19 cellular contexts compared by ENCODE assay signal in genomic region chr12:24894869-24895268, GRCh38. TPM values are rescaled to one million over a fixed set of nuclear protein-coding genes. Genes with fewer than 3 reads are reported as not detected.
"Had no signal": no experiment of that assay in that cellular context is flagged by ENCODE, and none has a peak within 500 bp of the region (broad histone marks: within the 10 kb centered on the region; RNA-seq: fewer than 3 reads in every experiment).

No MANE protein-coding gene starts in this region.

- H3K36me3 ChIP-seq: gastroesophageal sphincter, left ventricle myocardium inferior, neutrophil, suprapubic skin, transverse colon had no signal

- H3K27me3 ChIP-seq: body of pancreas, gastroesophageal sphincter, neutrophil, suprapubic skin, transverse colon had no signal

- H3K9me3 ChIP-seq: body of pancreas, gastroesophageal sphincter, heart right ventricle, left ventricle myocardium inferior, neutrophil, suprapubic skin, transverse colon had no signal

- H3K4me3 ChIP-seq: body of pancreas, gastroesophageal sphincter, heart right ventricle, left ventricle myocardium inferior, suprapubic skin, transverse colon had no signal

- H3K27ac ChIP-seq: gastroesophageal sphincter, heart right ventricle, left ventricle myocardium inferior, neutrophil, suprapubic skin, transverse colon, VCaP had no signal

- FAIRE-seq: colon had no signal

- H3K4me1 ChIP-seq: gastroesophageal sphincter, left ventricle myocardium inferior, suprapubic skin, transverse colon had no signal

- DNase-seq: activated CD4-positive, alpha-beta T cell treated with anti-CD3 and anti-CD28 coated beads for 1 hour; activated gamma-delta T cell; activated naive CD8-positive, alpha-beta T cell treated with anti-CD3 and anti-CD28 coated beads for 36 hours; amygdala; body of pancreas; endodermal cell; erythroblast; heart right ventricle; left ventricle myocardium inferior; naive thymus-derived CD8-positive, alpha-beta T cell; right cardiac atrium; stimulated activated naive CD8-positive, alpha-beta T cell treated with anti-CD3 and anti-CD28 coated beads, Interleukin-15, amount 100 ng/mL, for 72 hours; T-helper 2 cell; transverse colon had no signal

RNA-seq across cellular contexts. Expression of gene BCAT1, which starts 54.0 kb away (rescaled TPM):
- polyA plus RNA-seq: naive thymus-derived CD8-positive, alpha-beta T cell had no signal
